15 cellular contexts compared by ENCODE assay signal in genomic region chr15:57597431-57597830, GRCh38. TPM values are rescaled to one million over a fixed set of nuclear protein-coding genes. Genes with fewer than 3 reads are reported as not detected.
"Had no signal": no experiment of that assay in that cellular context is flagged by ENCODE, and none has a peak within 500 bp of the region (broad histone marks: within the 10 kb centered on the region; RNA-seq: fewer than 3 reads in every experiment).

No MANE protein-coding gene starts in this region.

- DNase-seq: activated CD4-positive, alpha-beta T cell treated with anti-CD3 and anti-CD28 coated beads, Interleukin-2, amount 50 U/mL, for 1 hour; activated CD4-positive, CD25-positive, alpha-beta regulatory T cell; activated naive CD4-positive, alpha-beta T cell treated with anti-CD3 and anti-CD28 coated beads, Interleukin-2, amount 50 U/mL, for 16 hours; adrenal gland; endodermal cell; glutamatergic neuron; naive B cell; retina had no signal

- H3K9me3 ChIP-seq: adrenal gland had no signal

- H3K27me3 ChIP-seq: adrenal gland had no signal

- H3K4me3 Mint-ChIP-seq: dendritic cell treated with granulocyte-macrophage colony-stimulating factor and Interleukin-4, amounts not matched to agents 40 ng/mL and 50 ng/mL, for 4 days; endodermal cell; mesothelial cell of epicardium; naive B cell; stimulated activated effector memory CD8-positive, alpha-beta T cell treated with anti-CD3 and anti-CD28 coated beads, Interleukin-12 subunit alpha, Interleukin-12 subunit beta, amount 100 ng/mL, for 72 hours; T-helper 1 cell treated with Interleukin-12 subunit alpha and Interleukin-12 subunit beta and Interleukin-4 antibody, amounts not matched to agents 30 μg/mL and 1 μg/mL, for 36 hours had no signal

- H3K4me3 ChIP-seq: adrenal gland, smooth muscle cell had no signal

- H3K9ac ChIP-seq: parathyroid adenoma had no signal

- ATAC-seq: stimulated activated effector memory CD8-positive, alpha-beta T cell treated with anti-CD3 and anti-CD28 coated beads, Interleukin-12 subunit alpha, Interleukin-12 subunit beta, amount 100 ng/mL, for 72 hours had no signal

- H3K36me3 Mint-ChIP-seq: mesothelial cell of epicardium; stimulated activated effector memory CD8-positive, alpha-beta T cell treated with anti-CD3 and anti-CD28 coated beads, Interleukin-12 subunit alpha, Interleukin-12 subunit beta, amount 100 ng/mL, for 72 hours had no signal

- H3K27ac ChIP-seq: parathyroid adenoma had no signal

- H3K27ac Mint-ChIP-seq: activated T-helper 2 cell treated with anti-CD3 and anti-CD28 coated beads, Interferon-gamma antibody, Interleukin-2, Interleukin-4, amounts not matched to agents 10 μg/mL and 5 μg/mL and 100 μg/mL, durations not matched to agents 14 hours and 24 hours and 36 hours; dendritic cell treated with granulocyte-macrophage colony-stimulating factor and Interleukin-4, amounts not matched to agents 40 ng/mL and 50 ng/mL, for 4 days; endodermal cell; mesothelial cell of epicardium; stimulated activated effector memory CD8-positive, alpha-beta T cell treated with anti-CD3 and anti-CD28 coated beads, Interleukin-12 subunit alpha, Interleukin-12 subunit beta, amount 100 ng/mL, for 72 hours; T-helper 1 cell treated with Interleukin-12 subunit alpha and Interleukin-12 subunit beta and Interleukin-4 antibody, amounts not matched to agents 30 μg/mL and 1 μg/mL, for 36 hours had no signal

- H3K36me3 ChIP-seq: adrenal gland had no signal

- H3K4me1 ChIP-seq: parathyroid adenoma had no signal

- H3K9me3 Mint-ChIP-seq: activated T-helper 2 cell treated with anti-CD3 and anti-CD28 coated beads, Interferon-gamma antibody, Interleukin-2, Interleukin-4, amounts not matched to agents 10 μg/mL and 5 μg/mL and 100 μg/mL, durations not matched to agents 14 hours and 24 hours and 36 hours; dendritic cell treated with granulocyte-macrophage colony-stimulating factor and Interleukin-4, amounts not matched to agents 40 ng/mL and 50 ng/mL, for 4 days; endodermal cell; mesothelial cell of epicardium; naive B cell; stimulated activated effector memory CD8-positive, alpha-beta T cell treated with anti-CD3 and anti-CD28 coated beads, Interleukin-12 subunit alpha, Interleukin-12 subunit beta, amount 100 ng/mL, for 72 hours; T-helper 1 cell treated with Interleukin-12 subunit alpha and Interleukin-12 subunit beta and Interleukin-4 antibody, amounts not matched to agents 30 μg/mL and 1 μg/mL, for 36 hours had no signal

- H3K4me1 Mint-ChIP-seq: endodermal cell; stimulated activated effector memory CD8-positive, alpha-beta T cell treated with anti-CD3 and anti-CD28 coated beads, Interleukin-12 subunit alpha, Interleukin-12 subunit beta, amount 100 ng/mL, for 72 hours had no signal

RNA-seq across cellular contexts. Expression of gene MYZAP, which starts 5.7 kb away (rescaled TPM):
- total RNA-seq: activated T-helper 2 cell treated with anti-CD3 and anti-CD28 coated beads, Interferon-gamma antibody, Interleukin-2, Interleukin-4, amounts not matched to agents 10 μg/mL and 5 μg/mL and 100 μg/mL, durations not matched to agents 14 hours and 24 hours and 36 hours had no signal
